ENCODE assay signal across 8 cellular contexts in genomic region chr9:33818832-33819500, GRCh38. TPM values are rescaled to one million over a fixed set of nuclear protein-coding genes. Genes with fewer than 3 reads are reported as not detected.
DNase-seq lines count a peak whose midpoint lies in the region; ATAC-seq and TF ChIP-seq lines count a peak whose summit lies in the region.

No MANE protein-coding gene starts in this region.

- 22% methylated on average over 5 of the region's 5 CpGs for WGBS in hepatocyte (ENCODE audit: low lambda C conversion rate, missing lambda C conversion rate)

- H3K4me3 ChIP-seq in HAP-1 (peak overlapping the region; percentile 86), hepatocyte (peak overlapping the region; percentile 82)

- H3K4me1 Mint-ChIP-seq in activated CD8-positive, alpha-beta T cell treated with anti-CD3 and anti-CD28 coated beads for 36 hours (ENCODE audit: low read depth) = peaks cover 48% of the 10 kb centered on the region
- peaks cover 27 to 62% of the 10 kb centered on the region in 2 donors for H3K4me1 Mint-ChIP-seq in stimulated activated naive B cell treated with anti-CD40 and anti-IgM and Interleukin-4, amounts not matched to agents 10 μg/mL and 1 μg/mL and 100 μg/mL, for 72 hours

- no peaks in the 10 kb centered on the region for H3K9me2 ChIP-seq in hepatocyte (replicated peaks; ENCODE audit: insufficient read depth)

- peak overlapping the region; percentile 96 for H3K27ac ChIP-seq in hepatocyte

- no peaks in the 10 kb centered on the region for H3K9me3 Mint-ChIP-seq in activated CD8-positive, alpha-beta T cell treated with anti-CD3 and anti-CD28 coated beads for 36 hours
- H3K9me3 Mint-ChIP-seq in stimulated activated naive B cell treated with anti-CD40 and anti-IgM and Interleukin-4, amounts not matched to agents 10 μg/mL and 1 μg/mL and 100 μg/mL, for 72 hours = no peaks in the 10 kb centered on the region

- H3K79me2 ChIP-seq in hepatocyte = peaks cover 70% of the 10 kb centered on the region

- peak overlapping the region; percentile 89 for H3K4me3 Mint-ChIP-seq in activated CD8-positive, alpha-beta T cell treated with anti-CD3 and anti-CD28 coated beads for 36 hours
- H3K4me3 Mint-ChIP-seq in stimulated activated naive B cell treated with anti-CD40 and anti-IgM and Interleukin-4, amounts not matched to agents 10 μg/mL and 1 μg/mL and 100 μg/mL, for 72 hours = peak overlapping the region; percentile 85 to 93

- peak overlapping the region; percentile 97 for H3K27ac Mint-ChIP-seq in activated CD8-positive, alpha-beta T cell treated with anti-CD3 and anti-CD28 coated beads for 36 hours
- peak overlapping the region; percentile 83 for H3K27ac Mint-ChIP-seq in stimulated activated naive B cell treated with anti-CD40 and anti-IgM and Interleukin-4, amounts not matched to agents 10 μg/mL and 1 μg/mL and 100 μg/mL, for 72 hours

- in situ Hi-C loops in HAP-1 (cut with MboI; ENCODE audit: low sequenced_read_pairs) = no loop called here

- H3K4me2 ChIP-seq in hepatocyte = peak overlapping the region; percentile 84

- no peak for DNase-seq in HAP-1 (ENCODE audit: low spot score in 2 of 2)
- no peak for DNase-seq in activated CD8-positive, alpha-beta T cell treated with anti-CD3 and anti-CD28 coated beads for 36 hours
- DNase-seq in hepatocyte (ENCODE audit: low spot score) = no peak
- DNase-seq in stimulated activated naive B cell treated with anti-CD40 and anti-IgM and Interleukin-4, amounts not matched to agents 10 μg/mL and 1 μg/mL and 100 μg/mL, for 72 hours = no peak
- DNase-seq in GOT3 (lab: John Stamatoyannopoulos, UW) = no peak
- DNase-seq in hypothalamus (lab: John Stamatoyannopoulos, UW) = no peak
- no peak for DNase-seq in left lobe of liver (ENCODE audit: low spot score)

- intact Hi-C loops in activated CD8-positive, alpha-beta T cell treated with anti-CD3 and anti-CD28 coated beads for 36 hours (cut with micrococcal nuclease) = no loop called here

- POLR2A ChIA-PET in activated CD8-positive, alpha-beta T cell treated with anti-CD3 and anti-CD28 coated beads for 36 hours (lab: Charles Lee) = interaction anchor here (0.7 to 2.0 kb wide), 4 partner anchors 16 to 229 kb away, joined by 3 to 8 read pairs (median 3); no protein-coding TSS in a partner anchor

- no peaks in the 10 kb centered on the region; the same call in none of the 2 replicates for H3K36me3 ChIP-seq in HAP-1 (replicated peaks)
- no peaks in the 10 kb centered on the region for H3K36me3 ChIP-seq in hepatocyte (replicated peaks; ENCODE audit: insufficient read depth, low read depth)

- no peak overlapping the region for H2AFZ ChIP-seq in hepatocyte

- TF ChIP-seq CTCF in activated CD8-positive, alpha-beta T cell treated with anti-CD3 and anti-CD28 coated beads for 36 hours (IDR thresholded peaks at IDR 0.05) = no peak
- no peak for TF ChIP-seq CTCF in hepatocyte (IDR thresholded peaks at IDR 0.05; ENCODE audit: poor library complexity)

- H4K20me1 ChIP-seq in hepatocyte (ENCODE audit: insufficient read depth, poor library complexity, severe bottlenecking) = peaks cover 56% of the 10 kb centered on the region

- CTCF ChIA-PET in activated CD8-positive, alpha-beta T cell treated with anti-CD3 and anti-CD28 coated beads for 36 hours (lab: Charles Lee) = no interaction called here

- peaks cover 16% of the 10 kb centered on the region for H3K36me3 Mint-ChIP-seq in activated CD8-positive, alpha-beta T cell treated with anti-CD3 and anti-CD28 coated beads for 36 hours (ENCODE audit: low read depth)
- H3K36me3 Mint-ChIP-seq in stimulated activated naive B cell treated with anti-CD40 and anti-IgM and Interleukin-4, amounts not matched to agents 10 μg/mL and 1 μg/mL and 100 μg/mL, for 72 hours = peaks cover 4 to 5% of the 10 kb centered on the region in 2 donors

- H3K27me3 ChIP-seq in HAP-1 (ENCODE audit: low read depth) = no peaks in the 10 kb centered on the region
- no peaks in the 10 kb centered on the region for H3K27me3 ChIP-seq in hepatocyte

- no peaks in the 10 kb centered on the region for H3K27me3 Mint-ChIP-seq in activated CD8-positive, alpha-beta T cell treated with anti-CD3 and anti-CD28 coated beads for 36 hours
- H3K27me3 Mint-ChIP-seq in stimulated activated naive B cell treated with anti-CD40 and anti-IgM and Interleukin-4, amounts not matched to agents 10 μg/mL and 1 μg/mL and 100 μg/mL, for 72 hours = no peaks in the 10 kb centered on the region

- H3K4me1 ChIP-seq in HAP-1 (peaks cover 24% of the 10 kb centered on the region), hepatocyte (ENCODE audit: insufficient read depth) (peaks cover 28% of the 10 kb centered on the region)

- no peak for ATAC-seq in activated CD8-positive, alpha-beta T cell treated with anti-CD3 and anti-CD28 coated beads for 36 hours
- ATAC-seq in stimulated activated naive B cell treated with anti-CD40 and anti-IgM and Interleukin-4, amounts not matched to agents 10 μg/mL and 1 μg/mL and 100 μg/mL, for 72 hours (replicated peaks) = no peak
- no peak for ATAC-seq in HG03196 (IDR thresholded peaks at IDR 0.05; ENCODE audit: unreplicated experiment)
- ATAC-seq in left lobe of liver = no peak

- no peaks in the 10 kb centered on the region for H3K9me3 ChIP-seq in HAP-1
- no peaks in the 10 kb centered on the region for H3K9me3 ChIP-seq in hepatocyte (ENCODE audit: low read depth)

RNA-seq across cellular contexts. Expression of gene UBE2R2, which starts 2.0 kb away (rescaled TPM):
- 10 to 100 TPM; 46.7 to 47.4 TPM for total RNA-seq in activated CD8-positive, alpha-beta T cell treated with anti-CD3 and anti-CD28 coated beads for 36 hours
- 41.2 and 41.4 TPM in 2 replicates for total RNA-seq in hepatocyte
- 36.3 and 39.8 TPM in 2 replicates for polyA plus RNA-seq in hepatocyte
- 22.9 TPM for total RNA-seq in left lobe of liver

RNA-seq across cellular contexts. Expression of gene PRSS3, which starts 23.6 kb away (rescaled TPM):
- not detected for total RNA-seq in activated CD8-positive, alpha-beta T cell treated with anti-CD3 and anti-CD28 coated beads for 36 hours
- total RNA-seq in hepatocyte = 3.5 TPM in 1 of 2 replicates, not detected in the other
- polyA plus RNA-seq in hepatocyte = 1.5 and 1.6 TPM in 2 replicates
- total RNA-seq in left lobe of liver = 5.3 TPM
